38 cellular contexts compared by ENCODE assay signal in genomic region chr2:232295971-232296370, GRCh38.
"Had no signal": no experiment of that assay in that cellular context is flagged by ENCODE, and none has a peak within 500 bp of the region (broad histone marks: within the 10 kb centered on the region; RNA-seq: fewer than 3 reads in every experiment).

No MANE protein-coding gene starts in this region.

- H3K36me3 ChIP-seq: cardiac muscle cell, MG63, SJCRH30 had no signal

- DNase-seq: activated CD4-positive, alpha-beta memory T cell treated with anti-CD3 and anti-CD28 coated beads, Interleukin-2, amount 10 ng/mL, durations not matched to agents 7 days and 5 days; activated CD4-positive, alpha-beta T cell treated with anti-CD3 and anti-CD28 coated beads for 1 hour; activated CD4-positive, alpha-beta T cell treated with anti-CD3 and anti-CD28 coated beads for 48 hours; activated CD4-positive, CD25-positive, alpha-beta regulatory T cell; activated CD8-positive, alpha-beta memory T cell treated with anti-CD3 and anti-CD28 coated beads for 24 hours; activated CD8-positive, alpha-beta memory T cell treated with anti-CD3 and anti-CD28 coated beads, Interleukin-2, amount 10 ng/mL, durations not matched to agents 7 days and 5 days; activated effector memory CD4-positive, alpha-beta T cell treated with anti-CD3 and anti-CD28 coated beads, Interleukin-2, amount 50 U/mL, for 16 hours; activated naive CD4-positive, alpha-beta T cell; activated naive CD4-positive, alpha-beta T cell treated with anti-CD3 and anti-CD28 coated beads, Interleukin-2, amount 50 U/mL, for 16 hours; activated naive CD8-positive, alpha-beta T cell treated with anti-CD3 and anti-CD28 coated beads for 36 hours; activated T-cell treated with anti-CD3 and anti-CD28 coated beads, Interleukin-2, amount 50 U/mL, for 1 hour; activated T-cell treated with anti-CD3 and anti-CD28 coated beads, Interleukin-2, amount 50 U/mL, for 72 hours; amniotic stem cell; aorta; brain microvascular endothelial cell; MG63; NCI-H1048; NCI-H1105 treated with DMSO at 0.1 percent for 48 hours; NCI-H1436; NCI-H1694; NCI-H2029 treated with DMSO at 0.1 percent for 48 hours; NCI-H2107; NCI-H2171; NCI-H510A; NCI-H526; NCI-H748 treated with DMSO at 0.1 percent for 48 hours; NK-92 treated with Interleukin-12 subunit alpha and Interleukin-12 subunit beta, amount 100 ng/mL, for 24 hours; SJCRH30; SK-N-SH; T-cell; T-helper 17 cell; WERI-Rb-1 had no signal

- H3K4me3 ChIP-seq: cardiac muscle cell, K562, MG63, PC-9, SJCRH30 had no signal

- H3K9me3 ChIP-seq: MG63, SJCRH30, SK-N-SH had no signal

- H3K27ac ChIP-seq: brain microvascular endothelial cell, cardiac muscle cell, PC-9, RWPE1, SJCRH30, WERI-Rb-1 had no signal

- ATAC-seq: activated CD8-positive, alpha-beta memory T cell treated with anti-CD3 and anti-CD28 coated beads, Interleukin-2, amount 10 ng/mL, durations not matched to agents 7 days and 5 days; activated T-cell treated with anti-CD3 and anti-CD28 coated beads, Interleukin-2, amount 50 U/mL, for 72 hours; activated T-helper 17 cell treated with anti-CD3 and anti-CD28 coated beads, Interleukin-2, amount 50 U/mL, for 72 hours; K562; Right ventricle myocardium inferior; T-cell; T-helper 17 cell had no signal

- H3K27me3 ChIP-seq: brain microvascular endothelial cell, cardiac muscle cell, MG63, SJCRH30 had no signal
